Comparison of ENCODE assay signal across 13 cellular contexts in the genomic region with DNA sequence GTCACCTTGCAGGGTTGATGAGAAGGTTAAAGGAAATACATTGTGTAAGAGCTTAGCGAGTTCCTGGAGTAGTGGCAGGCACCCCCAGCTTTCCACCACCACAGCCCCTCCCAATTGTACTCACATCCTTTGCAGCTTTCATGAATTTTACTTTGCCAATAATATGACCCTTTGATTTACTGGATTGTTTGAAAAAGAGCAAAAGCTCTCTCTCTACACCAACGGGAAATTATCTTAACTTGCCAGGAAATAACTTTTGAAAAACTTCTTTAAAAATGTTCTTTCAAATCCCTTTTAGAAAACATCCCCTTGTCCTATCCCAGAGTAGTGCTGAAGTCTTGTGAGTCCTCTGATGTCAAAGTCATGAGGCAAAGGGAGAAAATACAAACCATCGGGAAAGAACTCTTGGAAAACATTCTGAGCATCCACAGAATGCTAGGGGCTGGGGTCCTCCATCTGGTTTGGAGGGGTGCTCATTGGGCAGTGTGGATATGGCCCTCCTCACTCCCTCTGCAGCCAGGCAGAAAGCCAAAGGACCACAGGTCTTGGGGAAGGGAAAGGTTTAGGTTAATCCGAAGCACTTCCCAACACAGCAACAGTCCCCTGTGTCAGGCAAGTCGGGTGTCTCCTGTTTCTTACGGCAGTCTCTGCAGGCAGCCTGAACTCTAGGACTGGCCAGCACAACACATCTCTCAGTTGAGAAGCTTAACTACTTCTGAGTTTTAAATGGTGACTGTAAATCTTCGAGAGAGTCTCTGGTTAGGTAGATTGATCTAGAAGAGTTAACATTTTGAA. TPM values are rescaled to one million over a fixed set of nuclear protein-coding genes. Genes with fewer than 3 reads are reported as not detected.
DNase-seq lines count a peak whose midpoint lies in the region; ATAC-seq and TF ChIP-seq lines count a peak whose summit lies in the region.
"Had no signal": no experiment of that assay in that cellular context is flagged by ENCODE, and none has a peak within 500 bp of the region (broad histone marks: within the 10 kb centered on the region; RNA-seq: fewer than 3 reads in every experiment).

No MANE protein-coding gene starts in this region.

- BruUV-seq in mammary epithelial cell (replicated peaks; lab: Mats Ljungman, UMichigan) = no TSS peak

- H3K4me2 ChIP-seq in mammary epithelial cell (ENCODE audit: insufficient read depth, low read depth, low read length) = no peak overlapping the region

- H3K27me3 ChIP-seq in mammary epithelial cell (ENCODE audit: insufficient read depth, low read length) = no peaks in the 10 kb centered on the region
- no peaks in the 10 kb centered on the region for H3K27me3 ChIP-seq in heart right ventricle
- H3K27me3 ChIP-seq in thyroid gland = no peaks in the 10 kb centered on the region

- no peak overlapping the region for H3K4me3 ChIP-seq in mammary epithelial cell (replicated peaks in 1 of 3; ENCODE audit: insufficient read depth in 1 of 3, low read depth in 2 of 3, low read length in 3 of 3)
- H3K4me3 ChIP-seq in heart right ventricle = no peak overlapping the region
- no peak overlapping the region for H3K4me3 ChIP-seq in thyroid gland (replicated peaks in 1 of 3)

- no peaks in the 10 kb centered on the region for H3K9me3 Mint-ChIP-seq in neural crest cell
- H3K9me3 Mint-ChIP-seq: activated B cell treated with CpG ODN at 0.5 μM for 24 hours; stimulated activated naive CD8-positive, alpha-beta T cell treated with anti-CD3 and anti-CD28 coated beads, Interleukin-15, Interleukin-2, amounts not matched to agents 100 ng/mL and 50 ng/mL, for 24 hours had no signal

- peaks cover 20% of the 10 kb centered on the region for H3K36me3 Mint-ChIP-seq in neural crest cell (ENCODE audit: low read depth)

- dilution Hi-C loops in mammary epithelial cell (cut with HindIII; ENCODE audit: low sequenced_read_pairs) = no loop called here

- H3K79me2 ChIP-seq in mammary epithelial cell (ENCODE audit: insufficient read depth, low read length) = no peaks in the 10 kb centered on the region

- H3K27ac ChIP-seq in mammary epithelial cell (ENCODE audit: insufficient read depth, low read depth, low read length) = no peak overlapping the region
- H3K27ac ChIP-seq in heart right ventricle = peak overlapping the region in 9 of 10 donors; percentile 26 to 84 (median 65)
- peak overlapping the region; percentile 10 to 76 (median 67) for H3K27ac ChIP-seq in thyroid gland
- H3K27ac ChIP-seq: C4-2B had no signal

- ATAC-seq in heart right ventricle = peak in 7 of 8 donors; percentile 35 to 73 (median 52)
- ATAC-seq: left lobe of liver had no signal

- no peak overlapping the region for H3K9ac ChIP-seq in mammary epithelial cell (ENCODE audit: insufficient read depth, low read length)

- intact Hi-C loops in mammary epithelial cell (cut with micrococcal nuclease) (loop anchor here (1.0 to 5.0 kb wide), 3 partner anchors 16 to 39 kb away; partner anchors contain the start of gene BOC), heart right ventricle (cut with DNase I) (no loop called here), thyroid gland (cut with DNase I) (no loop called here)

- no peak for TF ChIP-seq POLR2A in thyroid gland (IDR thresholded peaks at IDR 0.05)

- no peak overlapping the region for H3K4me3 Mint-ChIP-seq in neural crest cell
- H3K4me3 Mint-ChIP-seq: activated B cell treated with CpG ODN at 0.5 μM for 24 hours; stimulated activated naive CD8-positive, alpha-beta T cell treated with anti-CD3 and anti-CD28 coated beads, Interleukin-15, Interleukin-2, amounts not matched to agents 100 ng/mL and 50 ng/mL, for 24 hours had no signal

- DNase-seq in mammary epithelial cell = no peak
- no peak for DNase-seq in heart right ventricle
- DNase-seq in neural crest cell (ENCODE audit: low read depth, low spot score) = no peak
- DNase-seq in thyroid gland = no peak
- no peak for DNase-seq in NCI-H1092 (lab: John Stamatoyannopoulos, UW)
- no peak for DNase-seq in GDM1 (lab: John Stamatoyannopoulos, UW)
- DNase-seq in DMS114 treated with DMSO at 0.1 percent for 48 hours (lab: John Stamatoyannopoulos, UW; ENCODE audit: unreplicated experiment) = no peak
- DNase-seq in LoVo (ENCODE audit: low spot score) = no peak
- DNase-seq: activated B cell treated with CpG ODN at 0.5 μM for 24 hours, activated T-cell treated with anti-CD3 and anti-CD28 coated beads for 4 hours had no signal

- no peaks in the 10 kb centered on the region for H3K27me3 Mint-ChIP-seq in neural crest cell (ENCODE audit: low read depth)

- peaks cover 57% of the 10 kb centered on the region for H3K4me1 Mint-ChIP-seq in neural crest cell
- H3K4me1 Mint-ChIP-seq: activated B cell treated with CpG ODN at 0.5 μM for 24 hours had no signal

- H2AFZ ChIP-seq in mammary epithelial cell (ENCODE audit: low read depth, low read length) = peak overlapping the region; percentile 31

- no peaks in the 10 kb centered on the region for H4K20me1 ChIP-seq in mammary epithelial cell (ENCODE audit: insufficient read depth, low read length)

- peak overlapping the region; percentile 28 for H3K27ac Mint-ChIP-seq in neural crest cell (ENCODE audit: unreplicated experiment)
- H3K27ac Mint-ChIP-seq: activated B cell treated with CpG ODN at 0.5 μM for 24 hours; stimulated activated naive CD8-positive, alpha-beta T cell treated with anti-CD3 and anti-CD28 coated beads, Interleukin-15, Interleukin-2, amounts not matched to agents 100 ng/mL and 50 ng/mL, for 24 hours had no signal

- in situ Hi-C loops in mammary epithelial cell (cut with MboI; ENCODE audit: low sequenced_read_pairs in 2 of 2) = no loop called here

- no peaks in the 10 kb centered on the region for H3K9me3 ChIP-seq in mammary epithelial cell (replicated peaks; ENCODE audit: insufficient read depth, low read length)
- no peaks in the 10 kb centered on the region for H3K9me3 ChIP-seq in heart right ventricle
- H3K9me3 ChIP-seq in thyroid gland = no peaks in the 10 kb centered on the region

- H3K4me1 ChIP-seq in mammary epithelial cell (ENCODE audit: insufficient read depth, low read length) (peaks cover 33% of the 10 kb centered on the region), heart right ventricle (peaks cover 0 to 44% (median 23%) of the 10 kb centered on the region in 9 donors), thyroid gland (peaks cover 17 to 61% of the 10 kb centered on the region in 2 donors)

- H3K36me3 ChIP-seq in mammary epithelial cell (ENCODE audit: insufficient read depth, low read length) = no peaks in the 10 kb centered on the region
- H3K36me3 ChIP-seq in heart right ventricle = peaks cover 0 to 22% (median 0%) of the 10 kb centered on the region in 9 donors
- H3K36me3 ChIP-seq in thyroid gland = peaks cover 13 to 29% of the 10 kb centered on the region in 2 donors

- no peak for TF ChIP-seq CTCF in mammary epithelial cell (conservative IDR thresholded peaks at IDR 0.05 in 1 of 2, IDR thresholded peaks at IDR 0.05 in 1 of 2; ENCODE audit: extremely low read depth in 1 of 2, insufficient read depth in 1 of 2, low read depth in 1 of 2, low read length in 2 of 2)
- no peak for TF ChIP-seq CTCF in heart right ventricle (IDR thresholded peaks at IDR 0.05)
- TF ChIP-seq CTCF in neural crest cell (conservative IDR thresholded peaks at IDR 0.05) = no peak
- TF ChIP-seq CTCF in thyroid gland (IDR thresholded peaks at IDR 0.05) = no peak

- WGBS in mammary epithelial cell (ENCODE audit: low coverage, missing lambda C conversion rate) = 77% methylated on average over 6 of the region's 7 CpGs
- WGBS in heart right ventricle, 2 donors = 33 to 36% methylated on average over 7 of the region's 7 CpGs
- 46% methylated on average over 7 of the region's 7 CpGs for WGBS in thyroid gland, 2 donors

- CTCF ChIA-PET in mammary epithelial cell (lab: Charles Lee; ENCODE audit: low non-redundant PET) = no interaction called here

RNA-seq across cellular contexts. Expression of gene BOC, which starts 36.5 kb away (rescaled TPM):
- 10 to 100 TPM; 18.5 to 49.7 TPM for total RNA-seq in mammary epithelial cell
- 16.5 TPM for polyA plus RNA-seq in mammary epithelial cell
- 26.3 TPM for polyA minus RNA-seq in mammary epithelial cell
- 10 to 100 TPM in 1 of 10 donors, 1 to 10 TPM in 9; 2.9 to 13.9 (median 5.4) TPM for total RNA-seq in heart right ventricle
- polyA plus RNA-seq in heart right ventricle = 1 to 10 TPM; 2.1 to 3.8 TPM
- 114 and 130 TPM in 2 replicates for total RNA-seq in neural crest cell
- total RNA-seq in thyroid gland = 10 to 100 TPM; 40.2 to 68.3 (median 51.2) TPM
